ENCODE assay signal across 1 cellular context in genomic region chr16:30341971-30342370, GRCh38.
TF ChIP-seq lines count a peak whose summit lies in the region.

No MANE protein-coding gene starts in this region.

TF ChIP-seq in HepG2, 621 proteins besides CTCF, POLR2A, EP300 and RAD21:
- TF ChIP-seq SMC3 (IDR thresholded peaks at IDR 0.05; ENCODE audit: low read length), result peak; percentile 20; the same call in 1 of the 2 replicates
